34 cellular contexts compared by ENCODE assay signal in the genomic region with DNA sequence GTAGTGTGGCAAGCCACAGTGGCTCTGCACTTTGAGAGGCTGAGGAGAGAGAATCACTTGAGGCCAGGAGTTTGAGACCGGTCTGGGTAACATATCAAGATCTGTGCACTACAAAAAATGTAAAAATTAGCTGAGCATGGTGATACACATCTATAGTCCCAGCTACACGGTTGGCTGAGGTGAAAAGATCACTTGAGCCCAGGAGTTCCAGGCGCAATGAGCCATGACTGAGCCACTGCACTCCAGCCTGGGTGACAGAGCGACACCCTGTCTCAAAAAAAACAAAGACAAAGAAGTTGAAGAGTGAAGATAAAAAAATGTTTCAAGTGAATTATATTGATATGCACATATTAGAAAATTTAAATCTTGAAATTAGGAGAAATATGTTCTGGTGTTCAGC. TPM values are rescaled to one million over a fixed set of nuclear protein-coding genes. Genes with fewer than 3 reads are reported as not detected.
"Had no signal": no experiment of that assay in that cellular context is flagged by ENCODE, and none has a peak within 500 bp of the region (broad histone marks: within the 10 kb centered on the region; RNA-seq: fewer than 3 reads in every experiment).

No MANE protein-coding gene starts in this region.

- FAIRE-seq: endothelial cell of umbilical vein, kidney, TTC549 had no signal

- H3K9me3 Mint-ChIP-seq: immature natural killer cell had no signal

- H3K27me3 Mint-ChIP-seq: activated CD4-positive, alpha-beta memory T cell treated with anti-CD3 and anti-CD28 coated beads for 36 hours; activated naive CD4-positive, alpha-beta T cell treated with anti-CD3 and anti-CD28 coated beads, Interleukin-2, amount 10 ng/mL, durations not matched to agents 7 days and 5 days; activated naive CD8-positive, alpha-beta T cell treated with anti-CD3 and anti-CD28 coated beads, Interleukin-2, amount 10 ng/mL, durations not matched to agents 7 days and 5 days; activated T-cell treated with anti-CD3 and anti-CD28 coated beads, Interleukin-2, amount 50 U/mL, for 24 hours; stimulated activated naive B cell treated with anti-CD40 and anti-IgM and Interleukin-4, amounts not matched to agents 10 μg/mL and 1 μg/mL and 100 μg/mL, for 72 hours had no signal

- H3K9me3 ChIP-seq: mucosa of descending colon, prostate gland, stomach, tibial artery, upper lobe of right lung had no signal

- H3K4me1 Mint-ChIP-seq: activated naive CD4-positive, alpha-beta T cell treated with anti-CD3 and anti-CD28 coated beads, Interleukin-2, amount 10 ng/mL, durations not matched to agents 7 days and 5 days; activated naive CD8-positive, alpha-beta T cell treated with anti-CD3 and anti-CD28 coated beads, Interleukin-2, amount 10 ng/mL, durations not matched to agents 7 days and 5 days; immature natural killer cell; stimulated activated naive B cell treated with anti-CD40 and anti-IgM and Interleukin-4, amounts not matched to agents 10 μg/mL and 1 μg/mL and 100 μg/mL, for 72 hours had no signal

- ATAC-seq: activated CD4-positive, CD25-positive, alpha-beta regulatory T cell treated with anti-CD3 and anti-CD28 coated beads, Interleukin-2, amount 50 U/mL, for 24 hours; stimulated activated naive B cell treated with anti-CD40 and anti-IgM and Interleukin-4, amounts not matched to agents 10 μg/mL and 1 μg/mL and 100 μg/mL, for 72 hours had no signal

- H3K4me2 ChIP-seq: smooth muscle cell had no signal

- H3K36me3 ChIP-seq: left lung, prostate gland, stomach, tibial artery, upper lobe of right lung had no signal

- H3K36me3 Mint-ChIP-seq: activated CD4-positive, alpha-beta memory T cell treated with anti-CD3 and anti-CD28 coated beads for 36 hours; activated naive CD4-positive, alpha-beta T cell treated with anti-CD3 and anti-CD28 coated beads, Interleukin-2, amount 10 ng/mL, durations not matched to agents 7 days and 5 days; activated naive CD8-positive, alpha-beta T cell treated with anti-CD3 and anti-CD28 coated beads, Interleukin-2, amount 10 ng/mL, durations not matched to agents 7 days and 5 days; stimulated activated naive B cell treated with anti-CD40 and anti-IgM and Interleukin-4, amounts not matched to agents 10 μg/mL and 1 μg/mL and 100 μg/mL, for 72 hours had no signal

- H3K4me3 ChIP-seq: left lung, lung, mucosa of descending colon, prostate gland, smooth muscle cell, stomach, tibial artery, upper lobe of right lung had no signal

- H3K4me1 ChIP-seq: prostate gland, tibial artery, upper lobe of right lung had no signal

- H3K4me3 Mint-ChIP-seq: activated CD4-positive, alpha-beta memory T cell treated with anti-CD3 and anti-CD28 coated beads for 36 hours; activated naive CD4-positive, alpha-beta T cell treated with anti-CD3 and anti-CD28 coated beads, Interleukin-2, amount 10 ng/mL, durations not matched to agents 7 days and 5 days; activated naive CD8-positive, alpha-beta T cell treated with anti-CD3 and anti-CD28 coated beads, Interleukin-2, amount 10 ng/mL, durations not matched to agents 7 days and 5 days; activated T-cell treated with anti-CD3 and anti-CD28 coated beads, Interleukin-2, amount 50 U/mL, for 24 hours; immature natural killer cell; nephron; stimulated activated naive B cell treated with anti-CD40 and anti-IgM and Interleukin-4, amounts not matched to agents 10 μg/mL and 1 μg/mL and 100 μg/mL, for 72 hours; T-helper 1 cell treated with Interleukin-12 subunit alpha and Interleukin-12 subunit beta and Interleukin-4 antibody, amounts not matched to agents 30 μg/mL and 1 μg/mL, for 36 hours had no signal

- H3K27me3 ChIP-seq: left lung, stomach, tibial artery, upper lobe of right lung had no signal

- H3K27ac Mint-ChIP-seq: activated CD4-positive, alpha-beta memory T cell treated with anti-CD3 and anti-CD28 coated beads for 36 hours; activated naive CD4-positive, alpha-beta T cell treated with anti-CD3 and anti-CD28 coated beads, Interleukin-2, amount 10 ng/mL, durations not matched to agents 7 days and 5 days; activated naive CD8-positive, alpha-beta T cell treated with anti-CD3 and anti-CD28 coated beads, Interleukin-2, amount 10 ng/mL, durations not matched to agents 7 days and 5 days; activated T-cell treated with anti-CD3 and anti-CD28 coated beads, Interleukin-2, amount 50 U/mL, for 24 hours; immature natural killer cell; stimulated activated naive B cell treated with anti-CD40 and anti-IgM and Interleukin-4, amounts not matched to agents 10 μg/mL and 1 μg/mL and 100 μg/mL, for 72 hours; T-helper 1 cell treated with Interleukin-12 subunit alpha and Interleukin-12 subunit beta and Interleukin-4 antibody, amounts not matched to agents 30 μg/mL and 1 μg/mL, for 36 hours had no signal

- H3K27ac ChIP-seq: prostate gland, tibial artery, upper lobe of right lung, VCaP had no signal

- DNase-seq: activated CD4-positive, alpha-beta memory T cell treated with anti-CD3 and anti-CD28 coated beads for 36 hours; activated CD4-positive, alpha-beta T cell treated with anti-CD3 and anti-CD28 coated beads for 48 hours; activated CD8-positive, alpha-beta memory T cell treated with anti-CD3 and anti-CD28 coated beads, Interleukin-2, amount 50 U/mL, for 4 hours; activated gamma-delta T cell; activated naive CD4-positive, alpha-beta T cell treated with anti-CD3 and anti-CD28 coated beads, Interleukin-2, amount 10 ng/mL, durations not matched to agents 7 days and 5 days; activated naive CD8-positive, alpha-beta T cell treated with anti-CD3 and anti-CD28 coated beads, Interleukin-2, amount 10 ng/mL, durations not matched to agents 7 days and 5 days; activated T-cell treated with anti-CD3 and anti-CD28 coated beads, Interleukin-2, amount 50 U/mL, for 24 hours; amniotic stem cell; caudate nucleus; head of caudate nucleus; hypothalamus; immature natural killer cell; kidney; mucosa of descending colon; retina; stimulated activated CD4-positive, alpha-beta T cell treated with anti-CD3 and anti-CD28 coated beads, Interleukin-15, amount 100 ng/mL, for 24 hours; stimulated activated CD4-positive, alpha-beta T cell treated with anti-CD3 and anti-CD28 coated beads, Interleukin-2, amount 100 ng/mL, for 24 hours; stimulated activated naive B cell treated with anti-CD40 and anti-IgM and Interleukin-4, amounts not matched to agents 10 μg/mL and 1 μg/mL and 100 μg/mL, for 72 hours; stomach; T-helper 9 cell; upper lobe of right lung had no signal

RNA-seq across cellular contexts. Expression of a gene that starts 46.3 kb away (rescaled TPM):
- total RNA-seq: fibroblast of lung, myocyte, smooth muscle cell had no signal
- polyA plus RNA-seq: smooth muscle cell had no signal
